Comparison of ENCODE assay signal across 25 cellular contexts in genomic region chr19:34186205-34186604, GRCh38. TPM values are rescaled to one million over a fixed set of nuclear protein-coding genes. Genes with fewer than 3 reads are reported as not detected.
DNase-seq lines count a peak whose midpoint lies in the region; ATAC-seq and TF ChIP-seq lines count a peak whose summit lies in the region.
"Had no signal": no experiment of that assay in that cellular context is flagged by ENCODE, and none has a peak within 500 bp of the region (broad histone marks: within the 10 kb centered on the region; RNA-seq: fewer than 3 reads in every experiment).

No MANE protein-coding gene starts in this region.

- peaks cover 100% of the 10 kb centered on the region for H3K79me2 ChIP-seq in GM23248 (ENCODE audit: insufficient read depth)

- H3K4me1 ChIP-seq in CD4-positive, alpha-beta memory T cell (ENCODE audit: insufficient read depth, low read length), result peaks cover 96% of the 10 kb centered on the region
- H3K4me1 ChIP-seq in GM23248 (ENCODE audit: insufficient read depth), result peaks cover 34% of the 10 kb centered on the region

- peaks cover 27% of the 10 kb centered on the region for H3F3A ChIP-seq in GM23248 (ENCODE audit: insufficient read depth)

- no peak overlapping the region for H3K9ac ChIP-seq in GM23248

- H3K27ac ChIP-seq in CD4-positive, alpha-beta memory T cell (ENCODE audit: low read depth, low read length), result no peak overlapping the region
- peak overlapping the region; percentile 39 for H3K27ac ChIP-seq in GM23248
- H3K27ac ChIP-seq: heart left ventricle, ovary, suprapubic skin had no signal

- intact Hi-C loops in CD4-positive, alpha-beta memory T cell (cut with micrococcal nuclease), result loop anchor here (5.0 kb wide), 1 partner anchor 36 kb away; no protein-coding TSS in a partner anchor

- no peaks in the 10 kb centered on the region for H3K9me3 Mint-ChIP-seq in CD4-positive, alpha-beta memory T cell
- H3K9me3 Mint-ChIP-seq in brain, result no peaks in the 10 kb centered on the region
- H3K9me3 Mint-ChIP-seq in nephron, result no peaks in the 10 kb centered on the region
- H3K9me3 Mint-ChIP-seq: activated T-helper 2 cell treated with anti-CD3 and anti-CD28 coated beads, Interferon-gamma antibody, Interleukin-2, Interleukin-4, amounts not matched to agents 10 μg/mL and 5 μg/mL and 100 μg/mL, durations not matched to agents 14 hours and 24 hours and 36 hours; stimulated activated effector memory CD8-positive, alpha-beta T cell treated with anti-CD3 and anti-CD28 coated beads, Interleukin-12 subunit alpha, Interleukin-12 subunit beta, amount 100 ng/mL, for 72 hours had no signal

- POLR2A ChIA-PET in CD4-positive, alpha-beta memory T cell (lab: Charles Lee; ENCODE audit: partially characterized antibody), result interaction anchor here (1.0 to 3.5 kb wide), 2 partner anchors 14 to 15 kb away, joined by 4 to 17 read pairs; partner anchors contain the start of gene LSM14A

- peaks cover 56% of the 10 kb centered on the region for H4K20me1 ChIP-seq in GM23248 (ENCODE audit: insufficient read depth)

- no peaks in the 10 kb centered on the region for H3K36me3 ChIP-seq in CD4-positive, alpha-beta memory T cell (ENCODE audit: insufficient read depth, low read length)
- H3K36me3 ChIP-seq in GM23248 (ENCODE audit: low read depth), result no peaks in the 10 kb centered on the region
- H3K36me3 ChIP-seq: ovary, suprapubic skin had no signal

- H3K27ac Mint-ChIP-seq in CD4-positive, alpha-beta memory T cell, result peak overlapping the region in 2 of 7 donors; percentile 19 to 67
- H3K27ac Mint-ChIP-seq in brain, result peak overlapping the region in 4 of 5 experiments; percentile 1 to 11 (median 8)
- peak overlapping the region in 2 of 3 experiments; percentile 18 to 63 for H3K27ac Mint-ChIP-seq in nephron
- H3K27ac Mint-ChIP-seq: activated T-helper 2 cell treated with anti-CD3 and anti-CD28 coated beads, Interferon-gamma antibody, Interleukin-2, Interleukin-4, amounts not matched to agents 10 μg/mL and 5 μg/mL and 100 μg/mL, durations not matched to agents 14 hours and 24 hours and 36 hours; stimulated activated effector memory CD8-positive, alpha-beta T cell treated with anti-CD3 and anti-CD28 coated beads, Interleukin-12 subunit alpha, Interleukin-12 subunit beta, amount 100 ng/mL, for 72 hours had no signal

- peaks cover 65 to 96% (median 81%) of the 10 kb centered on the region in 4 donors for H3K4me1 Mint-ChIP-seq in CD4-positive, alpha-beta memory T cell
- peaks cover 86% of the 10 kb centered on the region for H3K4me1 Mint-ChIP-seq in brain
- peaks cover 67% of the 10 kb centered on the region for H3K4me1 Mint-ChIP-seq in nephron

- CTCF ChIA-PET in CD4-positive, alpha-beta memory T cell (lab: Charles Lee; ENCODE audit: partially characterized antibody), result interaction anchor here (1.1 to 1.2 kb wide), 3 partner anchors 8 to 160 kb away, joined by 3 to 5 read pairs (median 3); no protein-coding TSS in a partner anchor

- H3K4me2 ChIP-seq in GM23248 (ENCODE audit: unreplicated experiment), result peak overlapping the region; percentile 60

- H3K4me3 ChIP-seq in CD4-positive, alpha-beta memory T cell (ENCODE audit: low read length in 2 of 2), result no peak overlapping the region
- H3K4me3 ChIP-seq in GM23248, result no peak overlapping the region
- H3K4me3 ChIP-seq: heart left ventricle, ovary, spleen, suprapubic skin had no signal

- peaks cover 12 to 21% of the 10 kb centered on the region in 2 donors for H3K36me3 Mint-ChIP-seq in CD4-positive, alpha-beta memory T cell
- peaks cover 48% of the 10 kb centered on the region for H3K36me3 Mint-ChIP-seq in brain
- peaks cover 19% of the 10 kb centered on the region for H3K36me3 Mint-ChIP-seq in nephron (ENCODE audit: low read depth)

- in situ Hi-C loops in GM23248 (cut with MboI), result no loop called here

- WGBS in GM23248 (ENCODE audit: low coverage in 1 of 2, low lambda C conversion rate in 2 of 2, missing lambda C conversion rate in 2 of 2), 2 experiments, result 73 to 82% methylated on average over 2 of the region's 2 CpGs

- no peak for DNase-seq in CD4-positive, alpha-beta memory T cell
- DNase-seq in GM23248, result no peak
- DNase-seq in NK-92 treated with Interleukin-12 subunit alpha and Interleukin-12 subunit beta, amount 100 ng/mL, for 24 hours (lab: John Stamatoyannopoulos, UW), result no peak
- DNase-seq: activated CD4-positive, alpha-beta T cell treated with anti-CD3 and anti-CD28 coated beads for 1 hour; effector CD8-positive, alpha-beta T cell; erythroblast; heart left ventricle; KBM-7; left cardiac atrium; mammary epithelial cell; NCI-H1694; NCI-H510A; ovary; right cardiac atrium; SIG-M5; spleen; stimulated activated CD4-positive, alpha-beta T cell treated with anti-CD3 and anti-CD28 coated beads, Interleukin-2, amount 100 ng/mL, for 48 hours had no signal

- no peaks in the 10 kb centered on the region for H3K9me3 ChIP-seq in CD4-positive, alpha-beta memory T cell (ENCODE audit: control insufficient read depth in 1 of 2, low read length in 2 of 2)
- no peaks in the 10 kb centered on the region for H3K9me3 ChIP-seq in GM23248 (ENCODE audit: low read depth)
- H3K9me3 ChIP-seq: heart left ventricle, ovary, spleen, suprapubic skin had no signal

- no peaks in the 10 kb centered on the region for H3K9me2 ChIP-seq in GM23248 (ENCODE audit: insufficient read depth)

- ATAC-seq in GM18868 (IDR thresholded peaks at IDR 0.05; ENCODE audit: unreplicated experiment), result no peak
- no peak for ATAC-seq in GM19395 (IDR thresholded peaks at IDR 0.05; ENCODE audit: unreplicated experiment)
- ATAC-seq: heart left ventricle; left cardiac atrium; Panc1; right cardiac atrium; stimulated activated effector memory CD8-positive, alpha-beta T cell treated with anti-CD3 and anti-CD28 coated beads, Interleukin-12 subunit alpha, Interleukin-12 subunit beta, amount 100 ng/mL, for 72 hours had no signal

- no peaks in the 10 kb centered on the region for H3K27me3 Mint-ChIP-seq in CD4-positive, alpha-beta memory T cell
- H3K27me3 Mint-ChIP-seq in brain (no peaks in the 10 kb centered on the region), nephron (ENCODE audit: low read depth) (no peaks in the 10 kb centered on the region)

- peak overlapping the region in 6 of 8 donors; percentile 15 to 82 (median 54) for H3K4me3 Mint-ChIP-seq in CD4-positive, alpha-beta memory T cell
- H3K4me3 Mint-ChIP-seq in brain (no peak overlapping the region), nephron (no peak overlapping the region)
- H3K4me3 Mint-ChIP-seq: stimulated activated effector memory CD8-positive, alpha-beta T cell treated with anti-CD3 and anti-CD28 coated beads, Interleukin-12 subunit alpha, Interleukin-12 subunit beta, amount 100 ng/mL, for 72 hours had no signal

- H2AFZ ChIP-seq in GM23248, result no peak overlapping the region

- no peaks in the 10 kb centered on the region for H3K27me3 ChIP-seq in CD4-positive, alpha-beta memory T cell (ENCODE audit: insufficient read depth, low read length)
- no peaks in the 10 kb centered on the region for H3K27me3 ChIP-seq in GM23248 (replicated peaks; ENCODE audit: insufficient read depth)
- H3K27me3 ChIP-seq: heart left ventricle, ovary, spleen, suprapubic skin had no signal

- TF ChIP-seq CTCF in brain (conservative IDR thresholded peaks at IDR 0.05) (no peak), nephron (IDR thresholded peaks at IDR 0.05; ENCODE audit: unreplicated experiment in 3 of 3) (no peak)

RNA-seq across cellular contexts. Expression of gene LSM14A, which starts 13.9 kb away (rescaled TPM):
- total RNA-seq in CD4-positive, alpha-beta memory T cell, result 100 to 1,000 TPM; 158 to 168 TPM
- polyA plus RNA-seq in CD4-positive, alpha-beta memory T cell, result 100 to 1,000 TPM; 172 to 176 TPM
- total RNA-seq in GM23248 (2014; rRNA removed; shearing (Covaris generic)), result 46.4 and 66.1 TPM in 2 replicates
- 71.7 and 75.3 TPM in 2 replicates for polyA plus RNA-seq in GM23248 (2016; fragmentation: Nextera tagmentation; extraction: Ambion mirVana)
- polyA plus RNA-seq in brain (ENCODE audit: insufficient read depth, low read depth, low replicate concordance), result 61.3 TPM

Comparison
In these comparisons a context has a peak if more than half of its experiments do, and no peak if none do; other contexts are left out.
1. H3K4me3 Mint-ChIP-seq: peak in CD4-positive, alpha-beta memory T cell (6 of 8); none in brain (0 of 5) and nephron (0 of 3).